In the genomic region with DNA sequence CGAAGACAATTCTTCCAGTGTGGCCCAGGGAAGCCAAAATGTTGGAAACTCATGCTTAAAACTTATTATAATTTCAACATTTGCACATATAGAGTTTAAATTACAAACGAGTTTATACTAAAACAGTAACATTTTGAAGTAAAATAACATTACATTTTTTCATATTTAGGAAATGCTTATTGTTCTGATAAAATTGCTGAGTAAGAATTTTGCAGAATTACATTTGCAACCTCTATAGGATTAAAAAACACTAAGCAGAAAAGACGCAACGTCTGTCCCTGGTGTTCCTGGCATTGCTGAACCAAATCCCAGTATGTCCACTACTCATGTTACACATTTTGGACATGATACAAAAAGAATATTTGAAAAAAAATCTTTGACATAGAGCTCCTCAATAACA, we compare ENCODE assay signal across 8 cellular contexts.
"Had no signal": no experiment of that assay in that cellular context is flagged by ENCODE, and none has a peak within 500 bp of the region (broad histone marks: within the 10 kb centered on the region; RNA-seq: fewer than 3 reads in every experiment).

No MANE protein-coding gene starts in this region.

- FAIRE-seq: G401.6, GM12878, GM12891, GM12892, GM18507, GM19239 had no signal

- DNase-seq: GDM1, GF-D8 had no signal

- H3K4me3 ChIP-seq: GM12878 had no signal

- ATAC-seq: GM12878 had no signal
